ENCODE assay signal across 22 cellular contexts in the genomic region with DNA sequence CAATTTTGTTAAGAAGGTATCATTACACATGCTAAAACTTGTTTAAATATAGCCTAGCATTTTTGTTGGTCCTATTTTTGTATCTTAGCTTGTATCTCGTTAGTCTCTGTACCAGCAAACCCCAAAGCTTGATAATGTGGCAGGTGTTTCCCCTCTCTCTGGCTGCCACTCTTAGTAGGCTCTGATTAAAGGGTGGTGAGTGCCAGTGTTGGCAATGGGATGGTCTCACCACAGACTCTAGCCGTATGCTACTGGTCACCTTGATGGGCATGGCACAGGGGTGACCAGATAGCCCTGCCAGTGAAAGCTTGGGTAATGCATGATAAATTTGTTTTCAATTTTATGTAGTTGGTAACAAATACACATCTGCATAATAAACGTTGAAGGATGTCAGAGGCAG.
DNase-seq lines count a peak whose midpoint lies in the region; ATAC-seq, FAIRE-seq and TF ChIP-seq lines count a peak whose summit lies in the region.
"Had no signal": no experiment of that assay in that cellular context is flagged by ENCODE, and none has a peak within 500 bp of the region (broad histone marks: within the 10 kb centered on the region; RNA-seq: fewer than 3 reads in every experiment).

No MANE protein-coding gene starts in this region.

- H3K27me3 ChIP-seq in BLaER1 treated with 17β-estradiol and CSF1 and Interleukin-3, amounts not matched to agents 10 nM and 100 nM = no peaks in the 10 kb centered on the region
- H3K27me3 ChIP-seq in GM12878 (replicated peaks in 1 of 2; ENCODE audit: control insufficient read depth in 2 of 2, insufficient read depth in 2 of 2, low read length in 1 of 2) = no peaks in the 10 kb centered on the region

- H3K4me1 ChIP-seq in BLaER1 treated with 17β-estradiol and CSF1 and Interleukin-3, amounts not matched to agents 10 nM and 100 nM = peaks cover 31 to 99% (median 77%) of the 10 kb centered on the region in 10 experiments
- H3K4me1 ChIP-seq in GM12878 (ENCODE audit: control insufficient read depth, insufficient read depth, low read length) = no peaks in the 10 kb centered on the region

- H3K4me2 ChIP-seq in BLaER1 treated with 17β-estradiol and CSF1 and Interleukin-3, amounts not matched to agents 10 nM and 100 nM = peak overlapping the region in 9 of 11 experiments; percentile 13 to 92 (median 82); a peak in 17 of 22 replicates
- H3K4me2 ChIP-seq in GM12878 (ENCODE audit: control insufficient read depth, insufficient read depth) = no peak overlapping the region

- DNase-seq in NAMALWA (ENCODE audit: low spot score) (peak; percentile 44), GM12878 (ENCODE audit: low read depth, low spot score) (no peak), ACHN (no peak), type B pancreatic cell (ENCODE audit: extremely low spot score, unreplicated experiment) (no peak), NCI-H774 (lab: John Stamatoyannopoulos, UW) (no peak)
- DNase-seq: AML-193; C1 segment of cervical spinal cord; CD4-positive, CD25-positive, alpha-beta regulatory T cell; CD8-positive, alpha-beta memory T cell; COR-L47; DMS 273 treated with DMSO at 0.1 percent for 48 hours; DMS53; DND-41; H9; KBM-7 had no signal

- TF ChIP-seq RAD21 in GM12878 (IDR thresholded peaks at IDR 0.05; ENCODE audit: insufficient read depth, low read depth, low read length) = no peak

- POLR2A ChIA-PET in GM12878 (lab: Charles Lee) = interaction anchor here (0.5 to 1.5 kb wide), 3 partner anchors 8 to 631 kb away, joined by 3 to 6 read pairs (median 4); no protein-coding TSS in a partner anchor

- SMC1A ChIA-PET in GM12878 (lab: Charles Lee; ENCODE audit: uncharacterized antibody, unreplicated experiment) = interaction anchor here (1.0 to 2.6 kb wide), 9 partner anchors 11 to 186 kb away, joined by 3 to 19 read pairs (median 6); no protein-coding TSS in a partner anchor

- no peaks in the 10 kb centered on the region for H3K27me3 Mint-ChIP-seq in type B pancreatic cell
- H3K27me3 Mint-ChIP-seq: CD4-positive, CD25-positive, alpha-beta regulatory T cell had no signal

- TF ChIP-seq POLR2A in GM12878 (IDR thresholded peaks at IDR 0.05; ENCODE audit: low read depth, low read length) = no peak

- ATAC-seq in GM12878 = peak; percentile 54; the same call in 2 of the 3 replicates
- ATAC-seq in GM21825 (IDR thresholded peaks at IDR 0.05; ENCODE audit: unreplicated experiment) = no peak
- ATAC-seq: HepG2 had no signal

- no peak overlapping the region for H3K4me3 Mint-ChIP-seq in type B pancreatic cell
- H3K4me3 Mint-ChIP-seq: CD4-positive, CD25-positive, alpha-beta regulatory T cell; CD8-positive, alpha-beta memory T cell; H9; IgD-negative memory B cell had no signal

- 0% methylated on average over 3 of the region's 3 CpGs for WGBS in GM12878 (ENCODE audit: insufficient coverage, insufficient replicate concordance, low lambda C conversion rate, missing lambda C conversion rate)

- no peak for FAIRE-seq in GM12878 (lab: Jason Lieb, UNC)
- FAIRE-seq: GM12892, GM18507, H1, HepG2 had no signal

- peaks cover 0 to 14% (median 0%) of the 10 kb centered on the region in 11 experiments; a peak in 6 of 22 replicates for H3K36me3 ChIP-seq in BLaER1 treated with 17β-estradiol and CSF1 and Interleukin-3, amounts not matched to agents 10 nM and 100 nM
- H3K36me3 ChIP-seq in GM12878 (ENCODE audit: control insufficient read depth in 2 of 2, insufficient read depth in 2 of 2, low read length in 1 of 2) = no peaks in the 10 kb centered on the region

- TF ChIP-seq EP300 in GM12878 (IDR thresholded peaks at IDR 0.05; ENCODE audit: borderline replicate concordance in 1 of 2, control insufficient read depth in 1 of 2, low read depth in 2 of 2, low read length in 2 of 2) = no peak

- CTCF ChIA-PET in GM12878 (lab: Yijun Ruan, JAX) = interaction anchor here (0.9 to 3.1 kb wide), 8 partner anchors 10 to 191 kb away, joined by 3 to 13 read pairs (median 6); no protein-coding TSS in a partner anchor

- no peaks in the 10 kb centered on the region for H3K9me3 Mint-ChIP-seq in type B pancreatic cell
- H3K9me3 Mint-ChIP-seq: CD4-positive, CD25-positive, alpha-beta regulatory T cell; H9; IgD-negative memory B cell had no signal

- H3K27ac Mint-ChIP-seq in type B pancreatic cell = no peak overlapping the region
- H3K27ac Mint-ChIP-seq: CD4-positive, CD25-positive, alpha-beta regulatory T cell; CD8-positive, alpha-beta memory T cell; H9; IgD-negative memory B cell had no signal

- H3K9me3 ChIP-seq in BLaER1 treated with 17β-estradiol and CSF1 and Interleukin-3, amounts not matched to agents 10 nM and 100 nM (replicated peaks in 1 of 11) = peaks cover 0 to 18% (median 8%) of the 10 kb centered on the region in 11 experiments; a peak in 10 of 22 replicates
- no peaks in the 10 kb centered on the region for H3K9me3 ChIP-seq in GM12878 (replicated peaks; ENCODE audit: control insufficient read depth, insufficient read depth, low read length)

- H3K9ac ChIP-seq in BLaER1 treated with 17β-estradiol and CSF1 and Interleukin-3, amounts not matched to agents 10 nM and 100 nM = peak overlapping the region in 3 of 11 experiments; percentile 18 to 54 (median 45); a peak in 4 of 22 replicates
- no peak overlapping the region for H3K9ac ChIP-seq in GM12878 (ENCODE audit: control insufficient read depth, insufficient read depth, low read length)

- H3K36me3 Mint-ChIP-seq in type B pancreatic cell = no peaks in the 10 kb centered on the region
- H3K36me3 Mint-ChIP-seq: CD4-positive, CD25-positive, alpha-beta regulatory T cell; CD8-positive, alpha-beta memory T cell; IgD-negative memory B cell had no signal

- H2AFZ ChIP-seq in GM12878 (ENCODE audit: control insufficient read depth, low read depth, low read length) = no peak overlapping the region

- peak overlapping the region in 5 of 11 experiments; percentile 32 to 67 (median 58); a peak in 8 of 22 replicates for H3K27ac ChIP-seq in BLaER1 treated with 17β-estradiol and CSF1 and Interleukin-3, amounts not matched to agents 10 nM and 100 nM
- H3K27ac ChIP-seq in GM12878 (ENCODE audit: control insufficient read depth, insufficient read depth) = no peak overlapping the region

- BruUV-seq in GM12878 (replicated peaks; lab: Mats Ljungman, UMichigan) = no TSS peak

- no peaks in the 10 kb centered on the region for H4K20me1 ChIP-seq in BLaER1 treated with 17β-estradiol and CSF1 and Interleukin-3, amounts not matched to agents 10 nM and 100 nM
- H4K20me1 ChIP-seq in GM12878 (ENCODE audit: control insufficient read depth, insufficient read depth) = no peaks in the 10 kb centered on the region

- intact Hi-C loops in GM12878 (cut with micrococcal nuclease; ENCODE audit: unreplicated experiment) = no loop called here

- no peaks in the 10 kb centered on the region for H3K79me2 ChIP-seq in GM12878 (ENCODE audit: control insufficient read depth, insufficient read depth, low read length)

- H3K4me1 Mint-ChIP-seq in type B pancreatic cell (ENCODE audit: unreplicated experiment) = peaks cover 5% of the 10 kb centered on the region
- H3K4me1 Mint-ChIP-seq: CD4-positive, CD25-positive, alpha-beta regulatory T cell; CD8-positive, alpha-beta memory T cell had no signal

- in situ Hi-C loops in GM12878 (cut with MboI) = no loop called here
- in situ Hi-C loops in ACHN (cut with HindIII; ENCODE audit: low pct_ligation_motif_present, low pct_unique_long_range_greater_than_20kb, low sequenced_read_pairs) = no loop called here

- RAD21 ChIA-PET in GM12878 (lab: Charles Lee; ENCODE audit: unreplicated experiment) = interaction anchor here (0.9 to 1.6 kb wide), 7 partner anchors 10 to 92 kb away, joined by 3 to 8 read pairs (median 6); no protein-coding TSS in a partner anchor

- TF ChIP-seq CTCF in GM12878 (IDR thresholded peaks at IDR 0.05 in 2 of 3, conservative IDR thresholded peaks at IDR 0.05 in 1 of 3; ENCODE audit: control insufficient read depth in 2 of 3, extremely low read depth in 1 of 3, insufficient read depth in 1 of 3, low read depth in 3 of 3, low read length in 3 of 3) (no peak), type B pancreatic cell (conservative IDR thresholded peaks at IDR 0.05) (no peak)

- H3K4me3 ChIP-seq in BLaER1 treated with 17β-estradiol and CSF1 and Interleukin-3, amounts not matched to agents 10 nM and 100 nM = peak overlapping the region in 3 of 10 experiments; percentile 8 to 40 (median 21); a peak in 2 of 20 replicates
- no peak overlapping the region for H3K4me3 ChIP-seq in GM12878

TF ChIP-seq in GM12878, 131 proteins besides CTCF, POLR2A, EP300 and RAD21 (continues in another document):
- TF ChIP-seq DPF2 (IDR thresholded peaks at IDR 0.05) = no peak
- TF ChIP-seq RAD51 (IDR thresholded peaks at IDR 0.05) = no peak
- no peak for TF ChIP-seq TAF1 (IDR thresholded peaks at IDR 0.05; ENCODE audit: borderline replicate concordance, low read depth, low read length)
- no peak for TF ChIP-seq PKNOX1 (IDR thresholded peaks at IDR 0.05)
- TF ChIP-seq IKZF2 (IDR thresholded peaks at IDR 0.05) = no peak
- TF ChIP-seq PML (IDR thresholded peaks at IDR 0.05; ENCODE audit: low read length) = no peak
- no peak for TF ChIP-seq NR2F1 (conservative IDR thresholded peaks at IDR 0.05)
- TF ChIP-seq ELK1 (IDR thresholded peaks at IDR 0.05; ENCODE audit: low read depth, low read length) = no peak
- TF ChIP-seq ZNF384 (IDR thresholded peaks at IDR 0.05; ENCODE audit: borderline replicate concordance, low read depth, low read length) = no peak
- no peak for TF ChIP-seq PAX8 (IDR thresholded peaks at IDR 0.05)
